Comparison of ENCODE assay signal across 1 cellular context in the genomic region with DNA sequence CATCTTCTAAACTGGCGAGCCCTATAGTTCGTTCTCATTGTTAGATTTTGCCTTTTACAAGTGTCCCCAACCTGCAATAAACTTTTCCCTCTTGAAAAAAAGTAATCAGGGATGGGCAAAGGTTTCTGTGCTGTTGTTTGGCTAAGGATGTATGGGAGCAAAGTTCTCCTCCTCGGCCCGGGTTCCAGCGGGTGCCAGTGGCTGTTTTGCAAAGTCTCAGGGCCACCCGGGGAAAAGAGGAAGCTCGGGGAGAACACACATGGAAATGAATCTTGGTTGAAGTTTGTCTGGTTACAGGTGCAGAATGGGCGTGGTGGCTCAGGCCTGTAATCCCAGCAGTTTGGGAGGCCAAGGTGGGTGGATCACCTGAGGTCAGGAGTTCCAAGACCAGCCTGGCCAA.
TF ChIP-seq lines count a peak whose summit lies in the region.

No MANE protein-coding gene starts in this region.

TF ChIP-seq in HepG2, 621 proteins besides CTCF, POLR2A, EP300 and RAD21 (continued from another document and continues in another):
- TF ChIP-seq PRMT3 (CRISPR knock-in tag; IDR thresholded peaks at IDR 0.05; ENCODE audit: borderline replicate concordance, low read depth) (no peak), CREM (IDR thresholded peaks at IDR 0.05) (peak; percentile 13; the same call in 1 of the 2 replicates), CREM (CRISPR knock-in tag; IDR thresholded peaks at IDR 0.05) (no peak), ZBTB1 (CRISPR knock-in tag; IDR thresholded peaks at IDR 0.05; ENCODE audit: borderline replicate concordance) (no peak), HNF4A (CRISPR knock-in tag; IDR thresholded peaks at IDR 0.05) (peak; percentile 85), ZNF543 (CRISPR knock-in tag; IDR thresholded peaks at IDR 0.05) (no peak), THAP11 (CRISPR knock-in tag; IDR thresholded peaks at IDR 0.05) (0 out of 2 replicates have a peak, but pooled peaks have one; percentile 3), CHD2 (IDR thresholded peaks at IDR 0.05; ENCODE audit: low read depth, low read length) (no peak), MTA1 (CRISPR knock-in tag; IDR thresholded peaks at IDR 0.05; ENCODE audit: borderline replicate concordance) (peak; percentile 83), TEAD3 (CRISPR knock-in tag; optimal IDR thresholded peaks at IDR 0.05; ENCODE audit: borderline replicate concordance) (no peak), SPEN (CRISPR knock-in tag; IDR thresholded peaks at IDR 0.05; ENCODE audit: low read depth) (no peak), ZNF570 (CRISPR knock-in tag; IDR thresholded peaks at IDR 0.05; ENCODE audit: borderline replicate concordance) (no peak), ZNF629 (CRISPR knock-in tag; conservative IDR thresholded peaks at IDR 0.05) (no peak), JARID2 (CRISPR knock-in tag; IDR thresholded peaks at IDR 0.05; ENCODE audit: insufficient replicate concordance) (no peak), HHEX (CRISPR knock-in tag; IDR thresholded peaks at IDR 0.05) (no peak), CENPX (CRISPR knock-in tag; IDR thresholded peaks at IDR 0.05) (no peak), ZBTB3 (CRISPR knock-in tag; IDR thresholded peaks at IDR 0.05; ENCODE audit: borderline replicate concordance, low read depth) (0 out of 2 replicates have a peak, but pooled peaks have one; percentile 25), TAF15 (IDR thresholded peaks at IDR 0.05; ENCODE audit: low read depth, low read length, poor library complexity, severe bottlenecking) (no peak), HMG20A (CRISPR knock-in tag; IDR thresholded peaks at IDR 0.05; ENCODE audit: borderline replicate concordance) (no peak), ZNF782 (CRISPR knock-in tag; IDR thresholded peaks at IDR 0.05; ENCODE audit: borderline replicate concordance) (no peak), KMT2B (CRISPR knock-in tag; IDR thresholded peaks at IDR 0.05) (no peak), ISL2 (CRISPR knock-in tag; IDR thresholded peaks at IDR 0.05) (no peak; the same call in 1 of the 2 replicates), MAF1 (CRISPR knock-in tag; IDR thresholded peaks at IDR 0.05; ENCODE audit: borderline replicate concordance) (no peak), RXRB (CRISPR knock-in tag; IDR thresholded peaks at IDR 0.05; ENCODE audit: borderline replicate concordance) (no peak), KDM5A (IDR thresholded peaks at IDR 0.05; ENCODE audit: borderline replicate concordance, low read length) (no peak), PITX1 (CRISPR knock-in tag; IDR thresholded peaks at IDR 0.05) (peak; percentile 11; the same call in 1 of the 2 replicates), FOSL2 (CRISPR knock-in tag; IDR thresholded peaks at IDR 0.05) (no peak), ZNF7 (CRISPR knock-in tag; IDR thresholded peaks at IDR 0.05) (no peak), ZFP1 (CRISPR knock-in tag; IDR thresholded peaks at IDR 0.05) (no peak), MAFG (CRISPR knock-in tag; IDR thresholded peaks at IDR 0.05) (no peak), FOXA1 (IDR thresholded peaks at IDR 0.05) (no peak), FOXA1 (CRISPR knock-in tag; IDR thresholded peaks at IDR 0.05) (no peak), SALL1 (CRISPR knock-in tag; IDR thresholded peaks at IDR 0.05) (peak; percentile 46; the same call in 1 of the 2 replicates), RFX1 (IDR thresholded peaks at IDR 0.05) (no peak), ZSCAN25 (CRISPR knock-in tag; IDR thresholded peaks at IDR 0.05) (no peak), BRD4 (CRISPR knock-in tag; IDR thresholded peaks at IDR 0.05) (no peak), YEATS4 (CRISPR knock-in tag; IDR thresholded peaks at IDR 0.05; ENCODE audit: borderline replicate concordance) (peak; percentile 36; the same call in 1 of the 2 replicates), ZNF589 (CRISPR knock-in tag; conservative IDR thresholded peaks at IDR 0.05) (no peak), ZNF205 (CRISPR knock-in tag; IDR thresholded peaks at IDR 0.05) (no peak), FLYWCH1 (CRISPR knock-in tag; IDR thresholded peaks at IDR 0.05) (no peak), ZMYM2 (CRISPR knock-in tag; IDR thresholded peaks at IDR 0.05) (no peak), NFKBIZ (CRISPR knock-in tag; IDR thresholded peaks at IDR 0.05) (no peak), ZSCAN20 (CRISPR knock-in tag; IDR thresholded peaks at IDR 0.05; ENCODE audit: borderline replicate concordance) (no peak), WIZ (CRISPR knock-in tag; IDR thresholded peaks at IDR 0.05) (no peak), SMC3 (IDR thresholded peaks at IDR 0.05; ENCODE audit: low read length) (no peak), MBD4 (IDR thresholded peaks at IDR 0.05; ENCODE audit: borderline replicate concordance, low read length) (no peak), ZNF792 (CRISPR knock-in tag; IDR thresholded peaks at IDR 0.05) (0 out of 2 replicates have a peak, but pooled peaks have one; percentile 27), ZBTB42 (CRISPR knock-in tag; IDR thresholded peaks at IDR 0.05) (no peak), HNF4G (IDR thresholded peaks at IDR 0.05; ENCODE audit: borderline replicate concordance, low read depth, low read length) (peak; percentile 69; the same call in 1 of the 2 replicates), HNF4G (CRISPR knock-in tag; IDR thresholded peaks at IDR 0.05; ENCODE audit: borderline replicate concordance, low read depth) (no peak), KDM6A (CRISPR knock-in tag; IDR thresholded peaks at IDR 0.05; ENCODE audit: low read depth) (peak; percentile 52), FOXK1 (CRISPR knock-in tag; IDR thresholded peaks at IDR 0.05; ENCODE audit: borderline replicate concordance, low read depth) (no peak), RBFOX2 (IDR thresholded peaks at IDR 0.05; ENCODE audit: low read depth, low read length) (no peak), ZNF879 (CRISPR knock-in tag; IDR thresholded peaks at IDR 0.05) (no peak)
- TF ChIP-seq, protein P1, sequence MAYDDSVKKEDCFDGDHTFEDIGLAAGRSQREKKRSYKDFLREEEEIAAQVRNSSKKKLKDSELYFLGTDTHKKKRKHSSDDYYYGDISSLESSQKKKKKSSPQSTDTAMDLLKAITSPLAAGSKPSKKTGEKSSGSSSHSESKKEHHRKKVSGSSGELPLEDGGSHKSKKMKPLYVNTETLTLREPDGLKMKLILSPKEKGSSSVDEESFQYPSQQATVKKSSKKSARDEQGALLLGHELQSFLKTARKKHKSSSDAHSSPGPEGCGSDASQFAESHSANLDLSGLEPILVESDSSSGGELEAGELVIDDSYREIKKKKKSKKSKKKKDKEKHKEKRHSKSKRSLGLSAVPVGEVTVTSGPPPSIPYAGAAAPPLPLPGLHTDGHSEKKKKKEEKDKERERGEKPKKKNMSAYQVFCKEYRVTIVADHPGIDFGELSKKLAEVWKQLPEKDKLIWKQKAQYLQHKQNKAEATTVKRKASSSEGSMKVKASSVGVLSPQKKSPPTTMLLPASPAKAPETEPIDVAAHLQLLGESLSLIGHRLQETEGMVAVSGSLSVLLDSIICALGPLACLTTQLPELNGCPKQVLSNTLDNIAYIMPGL (CRISPR knock-in tag; IDR thresholded peaks at IDR 0.05; ENCODE audit: borderline replicate concordance in 1 of 2, low read depth in 1 of 2): peak in 1 of 2 experiments; percentile 70; a peak in 2 of 4 replicates
- TF ChIP-seq, protein P2, sequence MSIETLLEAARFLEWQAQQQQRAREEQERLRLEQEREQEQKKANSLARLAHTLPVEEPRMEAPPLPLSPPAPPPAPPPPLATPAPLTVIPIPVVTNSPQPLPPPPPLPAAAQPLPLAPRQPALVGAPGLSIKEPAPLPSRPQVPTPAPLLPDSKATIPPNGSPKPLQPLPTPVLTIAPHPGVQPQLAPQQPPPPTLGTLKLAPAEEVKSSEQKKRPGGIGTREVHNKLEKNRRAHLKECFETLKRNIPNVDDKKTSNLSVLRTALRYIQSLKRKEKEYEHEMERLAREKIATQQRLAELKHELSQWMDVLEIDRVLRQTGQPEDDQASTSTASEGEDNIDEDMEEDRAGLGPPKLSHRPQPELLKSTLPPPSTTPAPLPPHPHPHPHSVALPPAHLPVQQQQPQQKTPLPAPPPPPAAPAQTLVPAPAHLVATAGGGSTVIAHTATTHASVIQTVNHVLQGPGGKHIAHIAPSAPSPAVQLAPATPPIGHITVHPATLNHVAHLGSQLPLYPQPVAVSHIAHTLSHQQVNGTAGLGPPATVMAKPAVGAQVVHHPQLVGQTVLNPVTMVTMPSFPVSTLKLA (IDR thresholded peaks at IDR 0.05): no peak
- TF ChIP-seq, protein P3, sequence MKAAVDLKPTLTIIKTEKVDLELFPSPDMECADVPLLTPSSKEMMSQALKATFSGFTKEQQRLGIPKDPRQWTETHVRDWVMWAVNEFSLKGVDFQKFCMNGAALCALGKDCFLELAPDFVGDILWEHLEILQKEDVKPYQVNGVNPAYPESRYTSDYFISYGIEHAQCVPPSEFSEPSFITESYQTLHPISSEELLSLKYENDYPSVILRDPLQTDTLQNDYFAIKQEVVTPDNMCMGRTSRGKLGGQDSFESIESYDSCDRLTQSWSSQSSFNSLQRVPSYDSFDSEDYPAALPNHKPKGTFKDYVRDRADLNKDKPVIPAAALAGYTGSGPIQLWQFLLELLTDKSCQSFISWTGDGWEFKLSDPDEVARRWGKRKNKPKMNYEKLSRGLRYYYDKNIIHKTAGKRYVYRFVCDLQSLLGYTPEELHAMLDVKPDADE (CRISPR knock-in tag; IDR thresholded peaks at IDR 0.05): no peak
- TF ChIP-seq, protein P4, sequence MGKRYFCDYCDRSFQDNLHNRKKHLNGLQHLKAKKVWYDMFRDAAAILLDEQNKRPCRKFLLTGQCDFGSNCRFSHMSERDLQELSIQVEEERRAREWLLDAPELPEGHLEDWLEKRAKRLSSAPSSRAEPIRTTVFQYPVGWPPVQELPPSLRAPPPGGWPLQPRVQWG (CRISPR knock-in tag; IDR thresholded peaks at IDR 0.05; ENCODE audit: borderline replicate concordance, low read depth): no peak
- TF ChIP-seq, protein P5, sequence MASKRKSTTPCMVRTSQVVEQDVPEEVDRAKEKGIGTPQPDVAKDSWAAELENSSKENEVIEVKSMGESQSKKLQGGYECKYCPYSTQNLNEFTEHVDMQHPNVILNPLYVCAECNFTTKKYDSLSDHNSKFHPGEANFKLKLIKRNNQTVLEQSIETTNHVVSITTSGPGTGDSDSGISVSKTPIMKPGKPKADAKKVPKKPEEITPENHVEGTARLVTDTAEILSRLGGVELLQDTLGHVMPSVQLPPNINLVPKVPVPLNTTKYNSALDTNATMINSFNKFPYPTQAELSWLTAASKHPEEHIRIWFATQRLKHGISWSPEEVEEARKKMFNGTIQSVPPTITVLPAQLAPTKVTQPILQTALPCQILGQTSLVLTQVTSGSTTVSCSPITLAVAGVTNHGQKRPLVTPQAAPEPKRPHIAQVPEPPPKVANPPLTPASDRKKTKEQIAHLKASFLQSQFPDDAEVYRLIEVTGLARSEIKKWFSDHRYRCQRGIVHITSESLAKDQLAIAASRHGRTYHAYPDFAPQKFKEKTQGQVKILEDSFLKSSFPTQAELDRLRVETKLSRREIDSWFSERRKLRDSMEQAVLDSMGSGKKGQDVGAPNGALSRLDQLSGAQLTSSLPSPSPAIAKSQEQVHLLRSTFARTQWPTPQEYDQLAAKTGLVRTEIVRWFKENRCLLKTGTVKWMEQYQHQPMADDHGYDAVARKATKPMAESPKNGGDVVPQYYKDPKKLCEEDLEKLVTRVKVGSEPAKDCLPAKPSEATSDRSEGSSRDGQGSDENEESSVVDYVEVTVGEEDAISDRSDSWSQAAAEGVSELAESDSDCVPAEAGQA (IDR thresholded peaks at IDR 0.05; ENCODE audit: low read depth): no peak
- TF ChIP-seq, protein P5 (CRISPR knock-in tag; IDR thresholded peaks at IDR 0.05; ENCODE audit: borderline replicate concordance): no peak
- TF ChIP-seq, protein P6, sequence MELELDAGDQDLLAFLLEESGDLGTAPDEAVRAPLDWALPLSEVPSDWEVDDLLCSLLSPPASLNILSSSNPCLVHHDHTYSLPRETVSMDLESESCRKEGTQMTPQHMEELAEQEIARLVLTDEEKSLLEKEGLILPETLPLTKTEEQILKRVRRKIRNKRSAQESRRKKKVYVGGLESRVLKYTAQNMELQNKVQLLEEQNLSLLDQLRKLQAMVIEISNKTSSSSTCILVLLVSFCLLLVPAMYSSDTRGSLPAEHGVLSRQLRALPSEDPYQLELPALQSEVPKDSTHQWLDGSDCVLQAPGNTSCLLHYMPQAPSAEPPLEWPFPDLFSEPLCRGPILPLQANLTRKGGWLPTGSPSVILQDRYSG (CRISPR knock-in tag; IDR thresholded peaks at IDR 0.05): no peak
- TF ChIP-seq, protein P7, sequence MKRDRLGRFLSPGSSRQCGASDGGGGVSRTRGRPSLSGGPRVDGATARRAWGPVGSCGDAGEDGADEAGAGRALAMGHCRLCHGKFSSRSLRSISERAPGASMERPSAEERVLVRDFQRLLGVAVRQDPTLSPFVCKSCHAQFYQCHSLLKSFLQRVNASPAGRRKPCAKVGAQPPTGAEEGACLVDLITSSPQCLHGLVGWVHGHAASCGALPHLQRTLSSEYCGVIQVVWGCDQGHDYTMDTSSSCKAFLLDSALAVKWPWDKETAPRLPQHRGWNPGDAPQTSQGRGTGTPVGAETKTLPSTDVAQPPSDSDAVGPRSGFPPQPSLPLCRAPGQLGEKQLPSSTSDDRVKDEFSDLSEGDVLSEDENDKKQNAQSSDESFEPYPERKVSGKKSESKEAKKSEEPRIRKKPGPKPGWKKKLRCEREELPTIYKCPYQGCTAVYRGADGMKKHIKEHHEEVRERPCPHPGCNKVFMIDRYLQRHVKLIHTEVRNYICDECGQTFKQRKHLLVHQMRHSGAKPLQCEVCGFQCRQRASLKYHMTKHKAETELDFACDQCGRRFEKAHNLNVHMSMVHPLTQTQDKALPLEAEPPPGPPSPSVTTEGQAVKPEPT (CRISPR knock-in tag; IDR thresholded peaks at IDR 0.05; ENCODE audit: low read depth): no peak
